8 cellular contexts compared by ENCODE assay signal in genomic region chr2:129381789-129382188, GRCh38.
"Had no signal": no experiment of that assay in that cellular context is flagged by ENCODE, and none has a peak within 500 bp of the region (broad histone marks: within the 10 kb centered on the region; RNA-seq: fewer than 3 reads in every experiment).

No MANE protein-coding gene starts in this region.

- H3K4me3 ChIP-seq: GM12878 had no signal

- FAIRE-seq: G401.6, GM12878, GM12891, GM12892, GM18507, GM19239 had no signal

- DNase-seq: GDM1, GF-D8 had no signal

- ATAC-seq: GM12878 had no signal
